23 cellular contexts compared by ENCODE assay signal in genomic region chr7:38795596-38795995, GRCh38.
"Had no signal": no experiment of that assay in that cellular context is flagged by ENCODE, and none has a peak within 500 bp of the region (broad histone marks: within the 10 kb centered on the region; RNA-seq: fewer than 3 reads in every experiment).

No MANE protein-coding gene starts in this region.

- H3K36me3 ChIP-seq: brain microvascular endothelial cell had no signal

- DNase-seq: activated CD4-positive, alpha-beta memory T cell treated with anti-CD3 and anti-CD28 coated beads, Interleukin-2, amount 10 ng/mL, durations not matched to agents 7 days and 5 days; activated CD4-positive, alpha-beta T cell treated with anti-CD3 and anti-CD28 coated beads, Interleukin-2, amount 10 ng/mL, durations not matched to agents 24 days and 14 days; activated effector memory CD4-positive, alpha-beta T cell treated with Interleukin-2 at 50 U/mL for 16 hours; activated naive CD4-positive, alpha-beta T cell treated with anti-CD3 and anti-CD28 coated beads, Interleukin-2, amount 50 U/mL, for 16 hours; activated naive CD8-positive, alpha-beta T cell treated with anti-CD3 and anti-CD28 coated beads, Interleukin-2, amount 50 U/mL, for 24 hours; activated T-cell treated with anti-CD3 and anti-CD28 coated beads, Interleukin-2, amount 50 U/mL, for 72 hours; brain microvascular endothelial cell; caudate nucleus; effector memory CD4-positive, alpha-beta T cell; gastrocnemius medialis; heart left ventricle; islet precursor cell; left colon; mesendoderm; mucosa of descending colon; naive thymus-derived CD4-positive, alpha-beta T cell; posterior cingulate gyrus; stimulated activated CD4-positive, alpha-beta T cell treated with anti-CD3 and anti-CD28 coated beads, Interleukin-4, amount 100 ng/mL, for 24 hours; stimulated activated naive CD4-positive, alpha-beta T cell treated with Interleukin-2 at 50 U/mL for 16 hours; upper lobe of left lung had no signal

- H3K9me3 ChIP-seq: gastrocnemius medialis, heart left ventricle, mucosa of descending colon, upper lobe of left lung had no signal

- H3K4me1 ChIP-seq: gastrocnemius medialis, heart left ventricle, upper lobe of left lung had no signal

- H3K27ac ChIP-seq: brain microvascular endothelial cell, gastrocnemius medialis, heart left ventricle, upper lobe of left lung had no signal

- H3K27me3 ChIP-seq: brain microvascular endothelial cell, gastrocnemius medialis, heart left ventricle, upper lobe of left lung had no signal

- ATAC-seq: activated CD4-positive, CD25-positive, alpha-beta regulatory T cell treated with anti-CD3 and anti-CD28 coated beads, Interleukin-2, amount 50 U/mL, for 24 hours; activated naive CD8-positive, alpha-beta T cell treated with anti-CD3 and anti-CD28 coated beads, Interleukin-2, amount 50 U/mL, for 24 hours; activated T-cell treated with anti-CD3 and anti-CD28 coated beads, Interleukin-2, amount 50 U/mL, for 72 hours; esophagus mucosa; gastrocnemius medialis; heart left ventricle; left colon; mucosa of descending colon; naive thymus-derived CD4-positive, alpha-beta T cell; sciatic nerve had no signal

- H3K4me3 ChIP-seq: gastrocnemius medialis, heart left ventricle, mucosa of descending colon, upper lobe of left lung had no signal
